1 cellular context compared by ENCODE assay signal in the genomic region with DNA sequence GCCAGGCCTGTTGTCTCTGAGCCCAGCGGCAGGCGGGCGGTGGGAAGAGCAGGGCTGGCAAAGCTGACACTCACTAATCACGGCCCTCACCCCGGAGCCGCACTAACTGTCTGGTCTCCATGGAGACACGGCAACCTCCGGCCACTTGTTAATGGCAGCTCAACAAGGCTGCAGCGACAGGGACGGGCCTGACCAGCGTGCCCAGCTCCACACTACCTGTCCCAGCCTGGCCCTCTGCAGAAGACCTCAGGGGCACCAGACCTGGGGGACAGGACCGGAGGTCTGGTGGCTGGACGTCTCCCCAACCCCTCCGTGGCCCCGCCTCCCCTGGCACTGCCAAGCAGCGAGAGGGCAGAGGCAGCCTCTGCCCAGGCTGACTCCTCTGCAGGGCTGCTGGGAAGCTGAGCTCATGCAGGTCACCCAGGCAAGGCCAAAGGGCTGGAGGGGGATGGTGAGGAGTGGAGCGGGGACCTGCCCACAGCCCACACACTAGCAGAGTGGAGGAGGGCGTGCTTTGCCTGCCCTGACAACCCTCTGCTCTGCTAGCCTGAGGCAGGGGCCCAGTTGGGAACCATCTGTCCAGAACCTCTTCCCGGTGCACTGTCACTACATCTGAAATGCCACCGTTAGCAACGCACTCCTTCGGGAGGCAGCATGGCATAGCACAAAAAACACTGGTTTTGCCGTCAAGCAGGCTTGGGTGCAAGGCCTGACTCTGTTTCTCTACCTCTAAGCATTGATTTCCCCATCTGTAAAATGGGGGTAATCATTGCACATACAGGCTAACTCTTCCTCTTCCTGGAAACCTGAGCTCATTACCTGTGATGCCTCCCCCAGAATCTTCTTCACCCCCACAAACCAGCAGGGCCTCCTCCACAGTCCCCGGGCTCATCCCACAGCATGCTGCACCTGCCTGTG.
TF ChIP-seq lines count a peak whose summit lies in the region.

No MANE protein-coding gene starts in this region.

TF ChIP-seq in HepG2, 621 proteins besides CTCF, POLR2A, EP300 and RAD21 (continued from another document and continues in another):
- TF ChIP-seq, protein P1, sequence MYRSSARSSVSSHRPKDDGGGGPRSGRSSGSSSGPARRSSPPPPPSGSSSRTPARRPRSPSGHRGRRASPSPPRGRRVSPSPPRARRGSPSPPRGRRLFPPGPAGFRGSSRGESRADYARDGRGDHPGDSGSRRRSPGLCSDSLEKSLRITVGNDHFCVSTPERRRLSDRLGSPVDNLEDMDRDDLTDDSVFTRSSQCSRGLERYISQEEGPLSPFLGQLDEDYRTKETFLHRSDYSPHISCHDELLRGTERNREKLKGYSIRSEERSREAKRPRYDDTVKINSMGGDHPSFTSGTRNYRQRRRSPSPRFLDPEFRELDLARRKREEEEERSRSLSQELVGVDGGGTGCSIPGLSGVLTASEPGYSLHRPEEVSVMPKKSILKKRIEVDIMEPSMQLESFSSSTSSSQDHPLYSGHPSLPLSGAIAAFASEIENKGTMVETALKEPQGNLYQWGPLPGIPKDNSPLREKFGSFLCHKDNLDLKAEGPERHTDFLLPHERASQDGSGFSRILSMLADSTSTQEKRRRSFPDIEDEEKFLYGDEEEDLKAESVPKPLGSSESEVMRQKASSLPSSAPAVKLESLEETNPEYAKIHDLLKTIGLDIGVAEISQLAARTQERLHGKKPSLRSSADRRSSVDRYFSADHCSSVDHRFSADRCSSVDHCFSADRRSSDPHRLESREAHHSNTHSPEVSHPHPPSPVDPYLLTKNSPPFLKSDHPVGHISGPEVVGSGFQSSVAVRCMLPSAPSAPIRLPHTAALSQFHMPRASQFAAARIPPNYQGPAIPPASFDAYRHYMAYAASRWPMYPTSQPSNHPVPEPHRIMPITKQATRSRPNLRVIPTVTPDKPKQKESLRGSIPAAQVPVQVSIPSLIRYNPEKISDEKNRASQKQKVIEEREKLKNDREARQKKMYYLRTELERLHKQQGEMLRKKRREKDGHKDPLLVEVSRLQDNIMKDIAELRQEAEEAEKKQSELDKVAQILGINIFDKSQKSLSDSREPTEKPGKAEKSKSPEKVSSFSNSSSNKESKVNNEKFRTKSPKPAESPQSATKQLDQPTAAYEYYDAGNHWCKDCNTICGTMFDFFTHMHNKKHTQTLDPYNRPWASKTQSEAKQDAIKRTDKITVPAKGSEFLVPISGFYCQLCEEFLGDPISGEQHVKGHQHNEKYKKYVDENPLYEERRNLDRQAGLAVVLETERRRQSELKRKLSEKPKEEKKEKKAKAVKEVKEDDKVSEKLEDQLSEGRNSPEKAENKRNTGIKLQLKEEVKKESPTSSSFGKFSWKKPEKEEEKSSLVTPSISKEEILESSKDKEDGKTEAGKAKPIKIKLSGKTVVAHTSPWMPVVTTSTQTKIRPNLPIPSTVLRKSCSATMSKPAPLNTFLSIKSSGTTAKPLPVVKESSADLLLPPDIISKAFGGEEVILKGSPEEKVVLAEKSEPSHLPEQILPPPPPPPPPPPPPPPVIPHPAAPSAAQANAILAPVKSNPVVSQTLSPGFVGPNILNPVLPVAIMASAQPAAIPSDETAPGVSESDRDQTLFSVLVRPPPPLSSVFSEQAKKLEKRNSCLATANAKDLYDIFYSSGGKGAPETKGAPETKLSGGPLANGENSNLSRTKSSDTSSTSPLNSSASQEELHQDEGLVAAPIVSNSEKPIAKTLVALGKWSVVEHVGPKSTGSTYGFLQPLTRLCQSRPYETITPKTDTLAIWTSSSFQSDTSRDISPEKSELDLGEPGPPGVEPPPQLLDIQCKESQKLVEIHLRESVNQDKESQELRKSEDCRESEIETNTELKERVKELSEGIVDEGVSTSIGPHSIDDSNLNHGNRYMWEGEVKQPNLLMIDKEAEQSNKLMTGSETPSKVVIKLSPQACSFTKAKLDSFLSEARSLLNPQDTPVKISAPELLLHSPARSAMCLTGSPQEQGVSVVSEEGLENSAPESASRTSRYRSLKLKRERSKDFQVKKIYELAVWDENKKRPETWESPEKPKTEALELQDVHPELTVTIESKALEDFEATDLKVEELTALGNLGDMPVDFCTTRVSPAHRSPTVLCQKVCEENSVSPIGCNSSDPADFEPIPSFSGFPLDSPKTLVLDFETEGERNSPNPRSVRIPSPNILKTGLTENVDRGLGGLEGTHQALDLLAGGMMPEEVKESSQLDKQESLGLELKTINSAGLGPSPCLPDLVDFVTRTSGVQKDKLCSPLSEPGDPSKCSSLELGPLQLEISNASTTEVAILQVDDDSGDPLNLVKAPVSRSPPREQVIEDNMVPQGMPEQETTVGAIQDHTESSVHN (CRISPR knock-in tag; IDR thresholded peaks at IDR 0.05): no peak
- TF ChIP-seq ZNF24 (IDR thresholded peaks at IDR 0.05) (no peak), ZNF678 (CRISPR knock-in tag; IDR thresholded peaks at IDR 0.05) (no peak), ZNF292 (CRISPR knock-in tag; IDR thresholded peaks at IDR 0.05; ENCODE audit: borderline replicate concordance, low read depth) (peak; percentile 85), ZNF264 (CRISPR knock-in tag; IDR thresholded peaks at IDR 0.05) (no peak), NFATC3 (CRISPR knock-in tag; IDR thresholded peaks at IDR 0.05) (no peak), ZBTB38 (CRISPR knock-in tag; IDR thresholded peaks at IDR 0.05) (no peak), ZNF629 (CRISPR knock-in tag; conservative IDR thresholded peaks at IDR 0.05) (peak; percentile 94), NFYB (CRISPR knock-in tag; IDR thresholded peaks at IDR 0.05) (no peak), CEBPG (CRISPR knock-in tag; IDR thresholded peaks at IDR 0.05) (no peak), ZFP37 (CRISPR knock-in tag; IDR thresholded peaks at IDR 0.05; ENCODE audit: borderline replicate concordance) (no peak), NFKBIZ (CRISPR knock-in tag; IDR thresholded peaks at IDR 0.05) (no peak), ZZZ3 (CRISPR knock-in tag; IDR thresholded peaks at IDR 0.05; ENCODE audit: borderline replicate concordance) (no peak), ZMYM3 (CRISPR knock-in tag; IDR thresholded peaks at IDR 0.05) (peak; percentile 70)
- TF ChIP-seq, protein P2, sequence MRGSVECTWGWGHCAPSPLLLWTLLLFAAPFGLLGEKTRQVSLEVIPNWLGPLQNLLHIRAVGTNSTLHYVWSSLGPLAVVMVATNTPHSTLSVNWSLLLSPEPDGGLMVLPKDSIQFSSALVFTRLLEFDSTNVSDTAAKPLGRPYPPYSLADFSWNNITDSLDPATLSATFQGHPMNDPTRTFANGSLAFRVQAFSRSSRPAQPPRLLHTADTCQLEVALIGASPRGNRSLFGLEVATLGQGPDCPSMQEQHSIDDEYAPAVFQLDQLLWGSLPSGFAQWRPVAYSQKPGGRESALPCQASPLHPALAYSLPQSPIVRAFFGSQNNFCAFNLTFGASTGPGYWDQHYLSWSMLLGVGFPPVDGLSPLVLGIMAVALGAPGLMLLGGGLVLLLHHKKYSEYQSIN (CRISPR knock-in tag; IDR thresholded peaks at IDR 0.05; ENCODE audit: borderline replicate concordance): no peak
- TF ChIP-seq, protein P3, sequence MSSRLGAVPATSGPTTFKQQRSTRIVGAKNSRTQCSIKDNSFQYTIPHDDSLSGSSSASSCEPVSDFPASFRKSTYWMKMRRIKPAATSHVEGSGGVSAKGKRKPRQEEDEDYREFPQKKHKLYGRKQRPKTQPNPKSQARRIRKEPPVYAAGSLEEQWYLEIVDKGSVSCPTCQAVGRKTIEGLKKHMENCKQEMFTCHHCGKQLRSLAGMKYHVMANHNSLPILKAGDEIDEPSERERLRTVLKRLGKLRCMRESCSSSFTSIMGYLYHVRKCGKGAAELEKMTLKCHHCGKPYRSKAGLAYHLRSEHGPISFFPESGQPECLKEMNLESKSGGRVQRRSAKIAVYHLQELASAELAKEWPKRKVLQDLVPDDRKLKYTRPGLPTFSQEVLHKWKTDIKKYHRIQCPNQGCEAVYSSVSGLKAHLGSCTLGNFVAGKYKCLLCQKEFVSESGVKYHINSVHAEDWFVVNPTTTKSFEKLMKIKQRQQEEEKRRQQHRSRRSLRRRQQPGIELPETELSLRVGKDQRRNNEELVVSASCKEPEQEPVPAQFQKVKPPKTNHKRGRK (CRISPR knock-in tag; IDR thresholded peaks at IDR 0.05): 0 out of 2 replicates have a peak, but pooled peaks have one; percentile 16
- TF ChIP-seq, protein P4, sequence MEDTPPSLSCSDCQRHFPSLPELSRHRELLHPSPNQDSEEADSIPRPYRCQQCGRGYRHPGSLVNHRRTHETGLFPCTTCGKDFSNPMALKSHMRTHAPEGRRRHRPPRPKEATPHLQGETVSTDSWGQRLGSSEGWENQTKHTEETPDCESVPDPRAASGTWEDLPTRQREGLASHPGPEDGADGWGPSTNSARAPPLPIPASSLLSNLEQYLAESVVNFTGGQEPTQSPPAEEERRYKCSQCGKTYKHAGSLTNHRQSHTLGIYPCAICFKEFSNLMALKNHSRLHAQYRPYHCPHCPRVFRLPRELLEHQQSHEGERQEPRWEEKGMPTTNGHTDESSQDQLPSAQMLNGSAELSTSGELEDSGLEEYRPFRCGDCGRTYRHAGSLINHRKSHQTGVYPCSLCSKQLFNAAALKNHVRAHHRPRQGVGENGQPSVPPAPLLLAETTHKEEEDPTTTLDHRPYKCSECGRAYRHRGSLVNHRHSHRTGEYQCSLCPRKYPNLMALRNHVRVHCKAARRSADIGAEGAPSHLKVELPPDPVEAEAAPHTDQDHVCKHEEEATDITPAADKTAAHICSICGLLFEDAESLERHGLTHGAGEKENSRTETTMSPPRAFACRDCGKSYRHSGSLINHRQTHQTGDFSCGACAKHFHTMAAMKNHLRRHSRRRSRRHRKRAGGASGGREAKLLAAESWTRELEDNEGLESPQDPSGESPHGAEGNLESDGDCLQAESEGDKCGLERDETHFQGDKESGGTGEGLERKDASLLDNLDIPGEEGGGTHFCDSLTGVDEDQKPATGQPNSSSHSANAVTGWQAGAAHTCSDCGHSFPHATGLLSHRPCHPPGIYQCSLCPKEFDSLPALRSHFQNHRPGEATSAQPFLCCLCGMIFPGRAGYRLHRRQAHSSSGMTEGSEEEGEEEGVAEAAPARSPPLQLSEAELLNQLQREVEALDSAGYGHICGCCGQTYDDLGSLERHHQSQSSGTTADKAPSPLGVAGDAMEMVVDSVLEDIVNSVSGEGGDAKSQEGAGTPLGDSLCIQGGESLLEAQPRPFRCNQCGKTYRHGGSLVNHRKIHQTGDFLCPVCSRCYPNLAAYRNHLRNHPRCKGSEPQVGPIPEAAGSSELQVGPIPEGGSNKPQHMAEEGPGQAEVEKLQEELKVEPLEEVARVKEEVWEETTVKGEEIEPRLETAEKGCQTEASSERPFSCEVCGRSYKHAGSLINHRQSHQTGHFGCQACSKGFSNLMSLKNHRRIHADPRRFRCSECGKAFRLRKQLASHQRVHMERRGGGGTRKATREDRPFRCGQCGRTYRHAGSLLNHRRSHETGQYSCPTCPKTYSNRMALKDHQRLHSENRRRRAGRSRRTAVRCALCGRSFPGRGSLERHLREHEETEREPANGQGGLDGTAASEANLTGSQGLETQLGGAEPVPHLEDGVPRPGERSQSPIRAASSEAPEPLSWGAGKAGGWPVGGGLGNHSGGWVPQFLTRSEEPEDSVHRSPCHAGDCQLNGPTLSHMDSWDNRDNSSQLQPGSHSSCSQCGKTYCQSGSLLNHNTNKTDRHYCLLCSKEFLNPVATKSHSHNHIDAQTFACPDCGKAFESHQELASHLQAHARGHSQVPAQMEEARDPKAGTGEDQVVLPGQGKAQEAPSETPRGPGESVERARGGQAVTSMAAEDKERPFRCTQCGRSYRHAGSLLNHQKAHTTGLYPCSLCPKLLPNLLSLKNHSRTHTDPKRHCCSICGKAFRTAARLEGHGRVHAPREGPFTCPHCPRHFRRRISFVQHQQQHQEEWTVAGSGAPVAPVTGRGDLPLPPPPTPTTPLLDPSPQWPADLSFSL (CRISPR knock-in tag; IDR thresholded peaks at IDR 0.05): no peak
- TF ChIP-seq, protein P5, sequence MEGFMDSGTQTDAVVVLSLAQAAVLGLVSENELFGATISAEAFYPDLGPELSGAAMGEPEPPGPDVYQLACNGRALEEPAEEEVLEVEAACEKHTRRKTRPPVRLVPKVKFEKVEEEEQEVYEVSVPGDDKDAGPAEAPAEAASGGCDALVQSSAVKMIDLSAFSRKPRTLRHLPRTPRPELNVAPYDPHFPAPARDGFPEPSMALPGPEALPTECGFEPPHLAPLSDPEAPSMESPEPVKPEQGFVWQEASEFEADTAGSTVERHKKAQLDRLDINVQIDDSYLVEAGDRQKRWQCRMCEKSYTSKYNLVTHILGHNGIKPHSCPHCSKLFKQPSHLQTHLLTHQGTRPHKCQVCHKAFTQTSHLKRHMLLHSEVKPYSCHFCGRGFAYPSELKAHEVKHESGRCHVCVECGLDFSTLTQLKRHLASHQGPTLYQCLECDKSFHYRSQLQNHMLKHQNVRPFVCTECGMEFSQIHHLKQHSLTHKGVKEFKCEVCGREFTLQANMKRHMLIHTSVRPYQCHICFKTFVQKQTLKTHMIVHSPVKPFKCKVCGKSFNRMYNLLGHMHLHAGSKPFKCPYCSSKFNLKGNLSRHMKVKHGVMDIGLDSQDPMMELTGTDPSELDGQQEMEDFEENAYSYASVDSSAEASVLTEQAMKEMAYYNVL (CRISPR knock-in tag; IDR thresholded peaks at IDR 0.05; ENCODE audit: borderline replicate concordance): no peak
- TF ChIP-seq, protein P6, sequence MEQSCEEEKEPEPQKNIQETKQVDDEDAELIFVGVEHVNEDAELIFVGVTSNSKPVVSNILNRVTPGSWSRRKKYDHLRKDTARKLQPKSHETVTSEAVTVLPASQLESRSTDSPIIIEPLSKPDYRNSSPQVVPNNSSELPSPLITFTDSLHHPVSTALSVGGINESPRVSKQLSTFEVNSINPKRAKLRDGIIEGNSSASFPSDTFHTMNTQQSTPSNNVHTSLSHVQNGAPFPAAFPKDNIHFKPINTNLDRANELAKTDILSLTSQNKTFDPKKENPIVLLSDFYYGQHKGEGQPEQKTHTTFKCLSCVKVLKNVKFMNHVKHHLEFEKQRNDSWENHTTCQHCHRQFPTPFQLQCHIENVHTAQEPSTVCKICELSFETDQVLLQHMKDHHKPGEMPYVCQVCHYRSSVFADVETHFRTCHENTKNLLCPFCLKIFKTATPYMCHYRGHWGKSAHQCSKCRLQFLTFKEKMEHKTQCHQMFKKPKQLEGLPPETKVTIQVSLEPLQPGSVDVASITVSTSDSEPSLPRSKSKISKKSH (CRISPR knock-in tag; IDR thresholded peaks at IDR 0.05; ENCODE audit: borderline replicate concordance): 0 out of 2 replicates have a peak, but pooled peaks have one; percentile 20
- TF ChIP-seq, protein P7, sequence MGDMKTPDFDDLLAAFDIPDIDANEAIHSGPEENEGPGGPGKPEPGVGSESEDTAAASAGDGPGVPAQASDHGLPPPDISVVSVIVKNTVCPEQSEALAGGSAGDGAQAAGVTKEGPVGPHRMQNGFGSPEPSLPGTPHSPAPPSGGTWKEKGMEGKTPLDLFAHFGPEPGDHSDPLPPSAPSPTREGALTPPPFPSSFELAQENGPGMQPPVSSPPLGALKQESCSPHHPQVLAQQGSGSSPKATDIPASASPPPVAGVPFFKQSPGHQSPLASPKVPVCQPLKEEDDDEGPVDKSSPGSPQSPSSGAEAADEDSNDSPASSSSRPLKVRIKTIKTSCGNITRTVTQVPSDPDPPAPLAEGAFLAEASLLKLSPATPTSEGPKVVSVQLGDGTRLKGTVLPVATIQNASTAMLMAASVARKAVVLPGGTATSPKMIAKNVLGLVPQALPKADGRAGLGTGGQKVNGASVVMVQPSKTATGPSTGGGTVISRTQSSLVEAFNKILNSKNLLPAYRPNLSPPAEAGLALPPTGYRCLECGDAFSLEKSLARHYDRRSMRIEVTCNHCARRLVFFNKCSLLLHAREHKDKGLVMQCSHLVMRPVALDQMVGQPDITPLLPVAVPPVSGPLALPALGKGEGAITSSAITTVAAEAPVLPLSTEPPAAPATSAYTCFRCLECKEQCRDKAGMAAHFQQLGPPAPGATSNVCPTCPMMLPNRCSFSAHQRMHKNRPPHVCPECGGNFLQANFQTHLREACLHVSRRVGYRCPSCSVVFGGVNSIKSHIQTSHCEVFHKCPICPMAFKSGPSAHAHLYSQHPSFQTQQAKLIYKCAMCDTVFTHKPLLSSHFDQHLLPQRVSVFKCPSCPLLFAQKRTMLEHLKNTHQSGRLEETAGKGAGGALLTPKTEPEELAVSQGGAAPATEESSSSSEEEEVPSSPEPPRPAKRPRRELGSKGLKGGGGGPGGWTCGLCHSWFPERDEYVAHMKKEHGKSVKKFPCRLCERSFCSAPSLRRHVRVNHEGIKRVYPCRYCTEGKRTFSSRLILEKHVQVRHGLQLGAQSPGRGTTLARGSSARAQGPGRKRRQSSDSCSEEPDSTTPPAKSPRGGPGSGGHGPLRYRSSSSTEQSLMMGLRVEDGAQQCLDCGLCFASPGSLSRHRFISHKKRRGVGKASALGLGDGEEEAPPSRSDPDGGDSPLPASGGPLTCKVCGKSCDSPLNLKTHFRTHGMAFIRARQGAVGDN (CRISPR knock-in tag; IDR thresholded peaks at IDR 0.05): peak; percentile 80
